In the genomic region with DNA sequence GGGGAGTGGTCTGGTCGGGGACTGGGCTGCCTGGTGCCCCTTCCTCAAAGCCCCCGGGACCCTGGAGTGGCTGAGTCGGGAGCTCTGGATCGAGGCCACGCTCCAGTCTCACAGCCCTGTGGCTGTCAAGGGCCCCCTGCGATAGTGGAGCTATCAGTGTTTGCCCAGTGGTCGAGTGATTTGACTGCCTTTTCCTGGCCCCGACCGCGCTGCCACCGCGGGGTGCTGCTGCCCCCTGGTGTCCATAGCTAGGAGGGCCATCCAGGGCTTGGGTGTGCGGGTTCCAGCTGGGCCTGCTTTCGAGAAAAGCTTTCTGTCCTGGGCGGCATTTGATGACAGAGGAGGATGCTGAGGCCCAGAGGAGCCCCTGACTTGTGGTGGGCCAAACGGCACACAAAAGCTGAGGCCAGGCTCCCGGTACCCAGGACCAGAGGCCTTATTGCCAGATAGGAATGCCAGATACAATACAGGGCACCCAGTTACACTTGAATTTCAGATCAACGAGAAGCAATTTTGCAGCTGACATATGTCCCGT, we compare ENCODE assay signal across 8 cellular contexts. TPM values are rescaled to one million over a fixed set of nuclear protein-coding genes. Genes with fewer than 3 reads are reported as not detected.
DNase-seq lines count a peak whose midpoint lies in the region; ATAC-seq and TF ChIP-seq lines count a peak whose summit lies in the region.

No MANE protein-coding gene starts in this region.

- no peaks in the 10 kb centered on the region for H3K9me3 ChIP-seq in lower lobe of right lung

- H3K4me1 ChIP-seq in lower lobe of right lung = peaks cover 16% of the 10 kb centered on the region

- intact Hi-C loops in lower lobe of right lung (cut with DNase I) = loop anchor here (5.0 kb wide), 1 partner anchor 313 kb away; the partner anchor contains the start of gene RRM2

- no peaks in the 10 kb centered on the region for H3K27me3 ChIP-seq in lower lobe of right lung (ENCODE audit: low read depth)

- H3K4me3 ChIP-seq in choroid plexus epithelial cell (ENCODE audit: low read depth, low read length) (no peak overlapping the region), lower lobe of right lung (no peak overlapping the region)

- H3K27ac ChIP-seq in lower lobe of right lung = no peak overlapping the region

- DNase-seq in 8988T (peak; percentile 92), NCI-H460 (ENCODE audit: extremely low read depth, low read depth) (peak; percentile 74), choroid plexus epithelial cell (ENCODE audit: low read depth) (peak; percentile 71), lower lobe of right lung (peak; percentile 85)
- DNase-seq in activated CD4-positive, alpha-beta T cell treated with anti-CD3 and anti-CD28 coated beads for 24 hours (ENCODE audit: low read depth in 2 of 2) = peak; percentile 59 to 68
- peak; percentile 71 for DNase-seq in stimulated activated CD8-positive, alpha-beta memory T cell treated with anti-CD3 and anti-CD28 coated beads, Interleukin-15, amount 100 ng/mL, for 24 hours (ENCODE audit: low read depth)

- TF ChIP-seq CTCF in choroid plexus epithelial cell (conservative IDR thresholded peaks at IDR 0.05; ENCODE audit: low read depth, low read length) (peak; percentile 97), lower lobe of right lung (IDR thresholded peaks at IDR 0.05) (peak; percentile 98)

- ATAC-seq in GM18498 (IDR thresholded peaks at IDR 0.05; ENCODE audit: unreplicated experiment) = peak; percentile 78
- peak; percentile 64 for ATAC-seq in HG03139 (IDR thresholded peaks at IDR 0.05; ENCODE audit: unreplicated experiment)
- peak; percentile 85 to 86 for ATAC-seq in lower lobe of right lung

- peaks cover 12% of the 10 kb centered on the region for H3K36me3 ChIP-seq in lower lobe of right lung

RNA-seq across cellular contexts. Expression of gene ODC1, which starts 13.2 kb away (rescaled TPM):
- total RNA-seq in NCI-H460 (2014; rRNA removed; shearing (Covaris generic)) = 630 and 656 TPM in 2 replicates
- polyA plus RNA-seq in NCI-H460 (2014; cell fraction: nucleus; rRNA removed) = 469 and 518 TPM in 2 replicates
- 30.1 TPM for total RNA-seq in lower lobe of right lung

Comparison
In these comparisons a context has a peak if more than half of its experiments do, and no peak if none do; other contexts are left out.
1. RNA of gene ODC1, which starts 13.2 kb away (total RNA-seq): 630 to 656 TPM in NCI-H460; 30.1 TPM in lower lobe of right lung (single experiment); every median in the first group is over 10 times any median in the second.
2. Peak in every context shown above with its lines, with median percentiles within 50 percentile points of each other: DNase-seq and ATAC-seq.